ENCODE assay signal across 8 cellular contexts in genomic region chr4:81471361-81472248, GRCh38. TPM values are rescaled to one million over a fixed set of nuclear protein-coding genes. Genes with fewer than 3 reads are reported as not detected.
DNase-seq lines count a peak whose midpoint lies in the region; ATAC-seq and TF ChIP-seq lines count a peak whose summit lies in the region.

Gene RASGEF1B (minus strand): TSS chr4:81471907. CDS start chr4:81459508, 12,399 bp downstream.

- H3K27ac Mint-ChIP-seq in T-helper 17 cell = peak within 1 kb of the TSS; percentile 97

- H3K4me3 ChIP-seq in right atrium auricular region (peak within 1 kb of the TSS; percentile 70 to 77), prostate gland (peak within 1 kb of the TSS; percentile 85 to 89), upper lobe of right lung (peak within 1 kb of the TSS; percentile 94)

- H3K4me1 Mint-ChIP-seq in T-helper 17 cell = peaks cover 32% of the 10 kb centered on the region

- H3K4me1 ChIP-seq in right atrium auricular region = peaks cover 0 to 26% of the 10 kb centered on the region in 2 donors
- peaks cover 5% of the 10 kb centered on the region for H3K4me1 ChIP-seq in prostate gland (replicated peaks)
- H3K4me1 ChIP-seq in upper lobe of right lung = peaks cover 31% of the 10 kb centered on the region

- DNase-seq in GM13976 (ENCODE audit: low spot score) (peak; percentile 92), NCI-H146 (lab: John Stamatoyannopoulos, UW) (peak; percentile 96), T-helper 17 cell (peak; percentile 87 to 95 (median 92)), amniotic stem cell (lab: John Stamatoyannopoulos, UW) (peak; percentile 12), right atrium auricular region (ENCODE audit: low spot score) (peak; percentile 91), prostate gland (ENCODE audit: low spot score) (peak; percentile 92), upper lobe of right lung (peak; percentile 98)

- under 1% methylated on average over 40 of the region's 87 CpGs for WGBS in prostate gland

- intact Hi-C loops in prostate gland (cut with DNase I) = no loop called here
- intact Hi-C loops in upper lobe of right lung (cut with DNase I) = no loop called here

- TF ChIP-seq POLR2A in prostate gland (IDR thresholded peaks at IDR 0.05) = peak; percentile 82

- in situ Hi-C loops in GM13976 (cut with MboI; ENCODE audit: low sequenced_read_pairs, unreplicated experiment) = loop anchor here (10.0 kb wide), 1 partner anchor 373 kb away; no protein-coding TSS in a partner anchor

- H3K27ac ChIP-seq in right atrium auricular region (peak within 1 kb of the TSS; percentile 93 to 95), prostate gland (peak within 1 kb of the TSS; percentile 96), upper lobe of right lung (peak within 1 kb of the TSS; percentile 95)

- H3K36me3 Mint-ChIP-seq in T-helper 17 cell (ENCODE audit: low read depth) = peaks cover 4% of the 10 kb centered on the region

- H3K36me3 ChIP-seq in right atrium auricular region (no peaks in the 10 kb centered on the region), prostate gland (no peaks in the 10 kb centered on the region), upper lobe of right lung (no peaks in the 10 kb centered on the region)

- H3K4me3 Mint-ChIP-seq in T-helper 17 cell = peak within 1 kb of the TSS; percentile 99

- no peak for TF ChIP-seq CTCF in GM13976 (IDR thresholded peaks at IDR 0.05; ENCODE audit: borderline replicate concordance, control extremely low read depth, extremely low read depth, insufficient read depth, missing control alignments)
- TF ChIP-seq CTCF in right atrium auricular region (IDR thresholded peaks at IDR 0.05) = no peak
- TF ChIP-seq CTCF in prostate gland (IDR thresholded peaks at IDR 0.05) = peak in 1 of 4 experiments; percentile 14
- TF ChIP-seq CTCF in upper lobe of right lung (IDR thresholded peaks at IDR 0.05) = no peak

- H3K27me3 ChIP-seq in right atrium auricular region (no peaks in the 10 kb centered on the region), prostate gland (replicated peaks; ENCODE audit: insufficient read depth) (no peaks in the 10 kb centered on the region), upper lobe of right lung (no peaks in the 10 kb centered on the region)

- peaks cover 10% of the 10 kb centered on the region for H3K27me3 Mint-ChIP-seq in T-helper 17 cell

- no peaks in the 10 kb centered on the region for H3K9me3 ChIP-seq in T-helper 17 cell (ENCODE audit: control insufficient read depth, low read length, poor library complexity, severe bottlenecking)
- no peaks in the 10 kb centered on the region for H3K9me3 ChIP-seq in right atrium auricular region
- no peaks in the 10 kb centered on the region for H3K9me3 ChIP-seq in prostate gland
- H3K9me3 ChIP-seq in upper lobe of right lung = no peaks in the 10 kb centered on the region

- ATAC-seq in HG02852 (IDR thresholded peaks at IDR 0.05; ENCODE audit: unreplicated experiment) (peak; percentile 95), T-helper 17 cell (peak; percentile 91), upper lobe of right lung (peak; percentile 97)

RNA-seq across cellular contexts. Expression of gene RASGEF1B, which starts in this region (rescaled TPM):
- total RNA-seq in T-helper 17 cell (10 to 100 TPM; 48.3 to 58.7 TPM), right atrium auricular region (1 to 10 TPM; 6.3 to 8.5 TPM), prostate gland (10 to 100 TPM; 16.4 TPM), upper lobe of right lung (45.1 TPM)

Comparison
In these comparisons a context has a peak if more than half of its experiments do, and no peak if none do; other contexts are left out.
1. Peak in every context shown above with its lines: DNase-seq, ATAC-seq, H3K4me3 ChIP-seq and H3K27ac ChIP-seq.
2. DNase-seq: peak in every context shown above with its lines; median percentile 98 in upper lobe of right lung; 96 in NCI-H146; 92 in GM13976; 92 in T-helper 17 cell; 92 in prostate gland; 91 in right atrium auricular region; 12 in amniotic stem cell.